In the genomic region with DNA sequence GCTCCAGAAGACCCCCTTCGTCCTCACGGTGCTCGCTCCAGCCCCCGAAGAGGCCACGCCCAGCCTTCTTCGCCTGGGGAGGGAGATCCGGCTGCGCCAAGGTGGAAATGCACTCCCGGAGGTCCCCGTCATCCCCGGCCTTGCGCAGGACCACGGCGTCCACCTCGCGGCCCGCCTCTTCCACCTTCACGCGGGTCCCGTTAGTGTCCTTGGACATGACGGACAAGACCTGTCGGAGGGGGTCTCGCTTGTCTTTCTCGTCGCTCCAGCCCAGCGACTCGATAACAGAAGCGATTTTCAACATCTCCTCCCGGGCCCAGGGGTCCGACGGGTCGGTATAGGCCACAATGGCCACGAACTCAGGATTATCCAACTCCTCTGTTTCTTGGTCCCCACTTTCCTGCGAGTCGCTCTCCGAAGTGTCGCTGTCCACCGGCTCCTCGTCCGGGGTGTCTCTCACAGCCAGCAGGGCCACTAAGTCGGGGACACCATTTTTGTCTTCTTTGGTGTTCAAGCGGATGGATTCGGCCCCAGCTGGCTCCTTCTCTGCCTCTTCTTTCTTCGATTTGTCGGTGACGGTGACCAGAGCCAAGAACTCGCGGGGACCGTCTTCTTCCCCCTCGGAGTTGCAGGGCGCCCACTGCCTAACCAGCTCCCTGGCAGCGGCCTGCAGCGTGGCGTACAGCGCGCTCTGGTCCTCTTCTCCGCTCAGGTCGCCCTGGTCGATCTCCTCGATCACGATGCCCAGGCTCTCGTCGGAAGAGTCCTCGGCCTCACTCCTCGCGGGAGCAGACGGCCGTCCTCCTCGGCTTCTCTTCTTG, we compare ENCODE assay signal across 1 cellular context.
TF ChIP-seq lines count a peak whose summit lies in the region.

No MANE protein-coding gene starts in this region.

TF ChIP-seq in endothelial cell of umbilical vein, 7 proteins besides CTCF, POLR2A, EP300 and RAD21 (continued from another document):
- TF ChIP-seq MAX (IDR thresholded peaks at IDR 0.05; ENCODE audit: insufficient read depth, insufficient read length) (no peak), EZH2 (IDR thresholded peaks at IDR 0.05; ENCODE audit: borderline replicate concordance, low read depth, low read length, severe bottlenecking) (peak; percentile 98)
